In the genomic region with DNA sequence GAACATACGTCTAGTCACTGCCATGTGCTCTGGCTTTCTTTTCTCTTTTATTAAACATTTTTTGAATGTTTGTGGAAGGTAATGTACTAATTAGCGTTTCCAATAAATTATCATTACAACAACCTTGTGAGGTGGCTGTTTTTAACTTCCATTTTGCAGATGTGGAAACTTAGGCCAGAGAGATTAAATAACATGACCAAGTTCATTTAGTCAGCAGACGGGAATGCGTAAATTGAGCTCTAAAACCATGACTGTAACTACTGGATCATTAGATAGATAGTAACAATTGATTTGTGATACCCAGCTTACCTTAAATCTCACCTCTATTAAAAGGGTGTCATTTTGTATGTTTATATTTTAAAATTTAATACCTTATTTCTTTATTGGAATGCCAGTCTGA, we compare ENCODE assay signal across 27 cellular contexts. TPM values are rescaled to one million over a fixed set of nuclear protein-coding genes. Genes with fewer than 3 reads are reported as not detected.
A peak's percentile ranks its signal among the peaks of the same experiment; 100 is the strongest.
DNase-seq lines count a peak whose midpoint lies in the region; ATAC-seq and TF ChIP-seq lines count a peak whose summit lies in the region.
"Had no signal": no experiment of that assay in that cellular context is flagged by ENCODE, and none has a peak within 500 bp of the region (broad histone marks: within the 10 kb centered on the region; RNA-seq: fewer than 3 reads in every experiment).

No MANE protein-coding gene starts in this region.

- peaks cover 54% of the 10 kb centered on the region for H3K79me2 ChIP-seq in osteoblast (ENCODE audit: insufficient read depth, low read length)

- H3K36me3 ChIP-seq in osteoblast (ENCODE audit: insufficient read depth, low read length): peaks cover 10% of the 10 kb centered on the region
- H3K36me3 ChIP-seq in lower lobe of right lung: peaks cover 39% of the 10 kb centered on the region

- no peak overlapping the region for H3K4me3 ChIP-seq in choroid plexus epithelial cell (ENCODE audit: low read depth, low read length)
- H3K4me3 ChIP-seq in osteoblast (ENCODE audit: insufficient read depth, low read length): no peak overlapping the region
- no peak overlapping the region for H3K4me3 ChIP-seq in lower lobe of right lung
- H3K4me3 ChIP-seq: body of pancreas, HAP-1, heart left ventricle, K562, upper lobe of right lung had no signal

- H2AFZ ChIP-seq in osteoblast (ENCODE audit: low read length): no peak overlapping the region

- H3K4me2 ChIP-seq in osteoblast (ENCODE audit: insufficient read depth, low read length): no peak overlapping the region

- TF ChIP-seq POLR2A in GM18505 (IDR thresholded peaks at IDR 0.05; ENCODE audit: borderline replicate concordance, extremely low read depth, insufficient read depth, insufficient read length): no peak

- H3K4me1 ChIP-seq in osteoblast (ENCODE audit: insufficient read depth, low read length) (peaks cover 10% of the 10 kb centered on the region), lower lobe of right lung (no peaks in the 10 kb centered on the region)
- H3K4me1 ChIP-seq: body of pancreas, HAP-1, heart left ventricle, upper lobe of right lung had no signal

- H4K20me1 ChIP-seq in osteoblast (ENCODE audit: insufficient read depth, low read length): no peaks in the 10 kb centered on the region

- ATAC-seq in lower lobe of right lung: no peak
- no peak for ATAC-seq in GM18505 (IDR thresholded peaks at IDR 0.05; ENCODE audit: unreplicated experiment)
- ATAC-seq: activated T-helper 17 cell treated with anti-CD3 and anti-CD28 coated beads, Interleukin-2, amount 50 U/mL, for 72 hours; body of pancreas; foreskin keratinocyte; heart left ventricle; K562; Panc1; right cardiac atrium; stimulated activated naive B cell treated with anti-CD40 and anti-IgM and Interleukin-4, amounts not matched to agents 10 μg/mL and 1 μg/mL and 100 μg/mL, for 72 hours; upper lobe of right lung had no signal

- intact Hi-C loops in lower lobe of right lung (cut with DNase I): no loop called here

- DNase-seq in EL (peak; percentile 39), M059J (ENCODE audit: low read depth) (peak; percentile 3), choroid plexus epithelial cell (ENCODE audit: low read depth) (peak; percentile 39), osteoblast (ENCODE audit: insufficient read length, low spot score, missing footprints) (no peak), lower lobe of right lung (no peak), DMS79 (lab: John Stamatoyannopoulos, UW) (no peak)
- DNase-seq: activated CD4-positive, alpha-beta T cell treated with anti-CD3 and anti-CD28 coated beads, Interleukin-2, amount 50 U/mL, for 48 hours; activated CD8-positive, alpha-beta memory T cell treated with anti-CD3 and anti-CD28 coated beads, Interleukin-2, amount 50 U/mL, for 48 hours; body of pancreas; CD4-positive, CD25-positive, alpha-beta regulatory T cell; cerebellar nuclear complex; heart left ventricle; MM.1S; NCI-H2029; NCI-H526 treated with DMSO at 0.1 percent for 48 hours; posterior cingulate gyrus; right cardiac atrium; SIG-M5; stimulated activated CD4-positive, alpha-beta T cell treated with anti-CD3 and anti-CD28 coated beads, Interleukin-4, amount 100 ng/mL, for 4 hours; stimulated activated naive B cell treated with anti-CD40 and anti-IgM and Interleukin-4, amounts not matched to agents 10 μg/mL and 1 μg/mL and 100 μg/mL, for 72 hours; upper lobe of right lung had no signal

- no peaks in the 10 kb centered on the region for H3K27me3 ChIP-seq in osteoblast (ENCODE audit: insufficient read depth, low read length)
- H3K27me3 ChIP-seq in lower lobe of right lung (ENCODE audit: low read depth): no peaks in the 10 kb centered on the region
- H3K27me3 ChIP-seq: body of pancreas, foreskin keratinocyte, heart left ventricle, upper lobe of right lung had no signal

- H3K27ac ChIP-seq in osteoblast (ENCODE audit: low read depth, low read length) (peak overlapping the region; percentile 33), lower lobe of right lung (no peak overlapping the region)
- H3K27ac ChIP-seq: body of pancreas, foreskin keratinocyte, heart left ventricle, upper lobe of right lung had no signal

- H3K9me3 ChIP-seq in osteoblast (ENCODE audit: low read depth, low read length) (no peaks in the 10 kb centered on the region), lower lobe of right lung (no peaks in the 10 kb centered on the region)
- H3K9me3 ChIP-seq: body of pancreas, HAP-1, heart left ventricle, upper lobe of right lung had no signal

- TF ChIP-seq CTCF in choroid plexus epithelial cell (conservative IDR thresholded peaks at IDR 0.05; ENCODE audit: low read depth, low read length) (no peak), osteoblast (IDR thresholded peaks at IDR 0.05; ENCODE audit: extremely low read depth, low read depth, low read length) (no peak), lower lobe of right lung (IDR thresholded peaks at IDR 0.05) (no peak)

RNA-seq across cellular contexts. Expression of gene RABEP1, which starts 49.4 kb away (rescaled TPM):
- 31.7 and 35.0 TPM in 2 replicates for total RNA-seq in M059J (2014; rRNA removed; shearing (Covaris generic))
- 56.0 and 59.4 TPM in 2 replicates for total RNA-seq in osteoblast
- total RNA-seq in lower lobe of right lung: 44.2 TPM

Comparison
In these comparisons a context has a peak if more than half of its experiments do, and no peak if none do; other contexts are left out.
1. DNase-seq: peak in EL (single experiment), M059J (single experiment) and choroid plexus epithelial cell (single experiment); none in osteoblast (single experiment), lower lobe of right lung (single experiment) and DMS79 (single experiment).